In genomic region chr3:110198717-110199587, GRCh38 we compare ENCODE assay signal across 1 cellular context.
TF ChIP-seq lines count a peak whose summit lies in the region.

No MANE protein-coding gene starts in this region.

TF ChIP-seq in H1, 55 proteins besides CTCF, POLR2A, EP300 and RAD21 (continued from another document):
- TF ChIP-seq ATF2 (IDR thresholded peaks at IDR 0.05; ENCODE audit: low read length) (no peak), JUN (IDR thresholded peaks at IDR 0.05; ENCODE audit: low read depth, low read length) (no peak), EGR1 (IDR thresholded peaks at IDR 0.05; ENCODE audit: borderline replicate concordance, low read depth, low read length) (no peak), BRCA1 (IDR thresholded peaks at IDR 0.05; ENCODE audit: low read depth, low read length) (no peak), CHD7 (IDR thresholded peaks at IDR 0.05; ENCODE audit: insufficient replicate concordance, low read length) (no peak), MAX (IDR thresholded peaks at IDR 0.05) (no peak), EZH2 (IDR thresholded peaks at IDR 0.05; ENCODE audit: low read depth, low read length, severe bottlenecking) (no peak), RXRA (IDR thresholded peaks at IDR 0.05; ENCODE audit: insufficient read depth, low read depth, low read length) (no peak), SUZ12 (IDR thresholded peaks at IDR 0.05; ENCODE audit: low read length) (no peak), TCF12 (IDR thresholded peaks at IDR 0.05; ENCODE audit: low read depth, low read length) (no peak), NRF1 (IDR thresholded peaks at IDR 0.05; ENCODE audit: low read depth, low read length) (no peak), POU5F1 (IDR thresholded peaks at IDR 0.05; ENCODE audit: low read depth, low read length) (no peak), CHD1 (IDR thresholded peaks at IDR 0.05; ENCODE audit: low read depth, low read length) (no peak), TEAD4 (IDR thresholded peaks at IDR 0.05; ENCODE audit: low read depth, low read length) (no peak), CREB1 (IDR thresholded peaks at IDR 0.05) (no peak), CTBP2 (IDR thresholded peaks at IDR 0.05; ENCODE audit: borderline replicate concordance, insufficient read depth, insufficient read length, low read length) (no peak), SIX5 (IDR thresholded peaks at IDR 0.05; ENCODE audit: low read depth, low read length) (no peak), SP4 (IDR thresholded peaks at IDR 0.05; ENCODE audit: low read length) (no peak)
